In the genomic region with DNA sequence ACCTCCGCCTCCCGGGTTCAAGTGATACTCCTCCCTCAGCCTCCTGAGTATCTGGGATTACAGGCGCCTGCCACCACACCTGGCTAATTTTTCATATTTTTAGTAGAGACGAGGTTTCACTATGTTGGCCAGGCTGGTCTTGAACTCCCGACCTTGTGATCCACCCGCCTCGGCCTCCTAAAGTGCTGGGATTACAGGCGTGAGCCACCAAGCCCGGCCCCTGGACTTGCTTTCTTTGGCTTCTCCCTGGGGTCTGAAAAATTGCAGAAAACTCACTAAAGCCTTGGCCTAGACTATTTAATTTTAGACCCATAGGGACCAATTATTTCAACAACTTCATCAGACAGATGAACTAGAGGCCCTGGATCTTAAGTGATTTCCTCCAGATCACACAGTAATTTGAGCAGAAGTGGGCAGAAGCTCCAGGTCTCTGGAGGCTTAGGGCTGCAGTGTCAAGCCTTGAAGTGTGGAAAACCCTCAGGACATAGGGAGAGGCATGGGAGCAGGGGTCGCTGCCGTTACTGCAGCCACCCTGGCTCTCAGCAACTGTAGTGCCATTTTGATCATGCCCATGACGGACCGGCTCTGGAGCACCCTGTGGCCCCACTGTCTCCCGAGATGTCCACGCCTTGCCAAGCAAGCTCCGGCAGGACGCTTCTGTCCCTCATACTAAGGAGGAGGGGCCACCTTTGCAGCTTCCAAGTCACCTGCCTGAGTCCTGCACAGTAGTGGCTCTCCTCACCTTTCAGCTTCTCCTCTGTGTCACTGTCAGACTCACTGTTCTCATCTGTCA, we compare ENCODE assay signal across 17 cellular contexts.
A peak's percentile ranks its signal among the peaks of the same experiment; 100 is the strongest.
DNase-seq lines count a peak whose midpoint lies in the region; ATAC-seq and TF ChIP-seq lines count a peak whose summit lies in the region.
"Had no signal": no experiment of that assay in that cellular context is flagged by ENCODE, and none has a peak within 500 bp of the region (broad histone marks: within the 10 kb centered on the region; RNA-seq: fewer than 3 reads in every experiment).

No MANE protein-coding gene starts in this region.

- TF ChIP-seq EP300 in gastroesophageal sphincter (IDR thresholded peaks at IDR 0.05) (no peak), stomach (IDR thresholded peaks at IDR 0.05) (no peak)

- intact Hi-C loops in stomach (cut with DNase I; ENCODE audit: low total_unique reads) = no loop called here

- H3K9me2 ChIP-seq in GM23248 (ENCODE audit: insufficient read depth) = no peaks in the 10 kb centered on the region

- TF ChIP-seq CTCF in gastroesophageal sphincter (IDR thresholded peaks at IDR 0.05) = no peak
- no peak for TF ChIP-seq CTCF in stomach (IDR thresholded peaks at IDR 0.05)

- no peaks in the 10 kb centered on the region for H3K27me3 ChIP-seq in GM23248 (replicated peaks; ENCODE audit: insufficient read depth)
- no peaks in the 10 kb centered on the region for H3K27me3 ChIP-seq in gastroesophageal sphincter
- H3K27me3 ChIP-seq in mesenchymal stem cell (ENCODE audit: control insufficient read depth in 1 of 2, insufficient read depth in 1 of 2, low read length in 2 of 2) = no peaks in the 10 kb centered on the region
- no peaks in the 10 kb centered on the region for H3K27me3 ChIP-seq in stomach smooth muscle (ENCODE audit: control insufficient read depth in 1 of 2, insufficient read depth in 2 of 2, low read length in 2 of 2)
- no peaks in the 10 kb centered on the region for H3K27me3 ChIP-seq in stomach
- H3K27me3 ChIP-seq: BLaER1 treated with 17β-estradiol and CSF1 and Interleukin-3, amounts not matched to agents 10 nM and 100 nM; Peyer's patch had no signal

- H3K27ac ChIP-seq in GM23248 (no peak overlapping the region), gastroesophageal sphincter (peak overlapping the region; percentile 60 to 89 (median 86)), mesenchymal stem cell (ENCODE audit: low read length, poor library complexity, severe bottlenecking) (no peak overlapping the region), stomach smooth muscle (ENCODE audit: low read length) (peak overlapping the region; percentile 24), stomach (peak overlapping the region in 2 of 5 donors; percentile 36 to 43)
- H3K27ac ChIP-seq: BLaER1 treated with 17β-estradiol and CSF1 and Interleukin-3, amounts not matched to agents 10 nM and 100 nM had no signal

- H3K9ac ChIP-seq in GM23248 (no peak overlapping the region), mesenchymal stem cell (ENCODE audit: low read length) (no peak overlapping the region), stomach smooth muscle (ENCODE audit: low read length in 2 of 2) (no peak overlapping the region)
- H3K9ac ChIP-seq: BLaER1 treated with 17β-estradiol and CSF1 and Interleukin-3, amounts not matched to agents 10 nM and 100 nM had no signal

- DNase-seq in GM23248 (no peak), mesenchymal stem cell (no peak), MV-4-11 (lab: John Stamatoyannopoulos, UW) (no peak), KG1 (lab: John Stamatoyannopoulos, UW) (no peak), stomach (no peak)
- DNase-seq: Karpas-422, MM.1S, NCI-H187, NCI-H345, NCI-H526, Peyer's patch, SIG-M5 had no signal

- H2AK5ac ChIP-seq in mesenchymal stem cell (ENCODE audit: low read length, severe bottlenecking) = no peak overlapping the region

- peak overlapping the region in 1 of 2 experiments; percentile 32 for H3K4ac ChIP-seq in mesenchymal stem cell (ENCODE audit: low read depth in 1 of 2, low read length in 2 of 2)

- H3K18ac ChIP-seq in mesenchymal stem cell (ENCODE audit: low read depth in 1 of 2, low read length in 2 of 2) = peak overlapping the region in 1 of 2 experiments; percentile 6

- no peak for ATAC-seq in gastroesophageal sphincter
- no peak for ATAC-seq in HG02642 (IDR thresholded peaks at IDR 0.05; ENCODE audit: poor library complexity, unreplicated experiment)
- ATAC-seq: HCT116 had no signal

- no peak overlapping the region for H3K4me3 ChIP-seq in GM23248
- no peak overlapping the region for H3K4me3 ChIP-seq in gastroesophageal sphincter
- no peak overlapping the region for H3K4me3 ChIP-seq in mesenchymal stem cell (ENCODE audit: insufficient read depth in 1 of 2, low read depth in 1 of 2, low read length in 2 of 2)
- H3K4me3 ChIP-seq in stomach smooth muscle (ENCODE audit: low read length in 2 of 2) = no peak overlapping the region
- no peak overlapping the region for H3K4me3 ChIP-seq in stomach
- H3K4me3 ChIP-seq: BLaER1 treated with 17β-estradiol and CSF1 and Interleukin-3, amounts not matched to agents 10 nM and 100 nM; Peyer's patch had no signal

- H4K91ac ChIP-seq in mesenchymal stem cell (ENCODE audit: low read length) = peak overlapping the region; percentile 52

- H3K4me2 ChIP-seq in GM23248 (ENCODE audit: unreplicated experiment) (peak overlapping the region; percentile 40), mesenchymal stem cell (ENCODE audit: low read length, poor library complexity, severe bottlenecking) (no peak overlapping the region)
- H3K4me2 ChIP-seq: BLaER1 treated with 17β-estradiol and CSF1 and Interleukin-3, amounts not matched to agents 10 nM and 100 nM had no signal

- H3K9me3 ChIP-seq in GM23248 (ENCODE audit: low read depth) = no peaks in the 10 kb centered on the region
- H3K9me3 ChIP-seq in gastroesophageal sphincter = no peaks in the 10 kb centered on the region
- H3K9me3 ChIP-seq in mesenchymal stem cell (ENCODE audit: control insufficient read depth, low read length) = no peaks in the 10 kb centered on the region
- H3K9me3 ChIP-seq in stomach smooth muscle (ENCODE audit: control insufficient read depth in 2 of 2, low read length in 2 of 2) = no peaks in the 10 kb centered on the region
- H3K9me3 ChIP-seq in stomach = no peaks in the 10 kb centered on the region
- H3K9me3 ChIP-seq: BLaER1 treated with 17β-estradiol and CSF1 and Interleukin-3, amounts not matched to agents 10 nM and 100 nM; Peyer's patch had no signal

- H2BK15ac ChIP-seq in mesenchymal stem cell (ENCODE audit: low read depth, poor library complexity, severe bottlenecking) = no peak overlapping the region

- WGBS in GM23248 (ENCODE audit: low coverage in 1 of 2, low lambda C conversion rate in 2 of 2, missing lambda C conversion rate in 2 of 2), 2 experiments = 82 to 83% methylated on average over 17 of the region's 17 CpGs
- 50 to 76% methylated on average over 5 to 10 of the region's 17 CpGs for WGBS in gastroesophageal sphincter (ENCODE audit: low coverage in 1 of 2), 2 donors
- WGBS in mesenchymal stem cell = 94% methylated on average over 17 of the region's 17 CpGs
- WGBS in stomach, 5 donors = 90 to 96% (median 92%) methylated on average over 17 of the region's 17 CpGs

- H3K79me1 ChIP-seq in mesenchymal stem cell (replicated peaks; ENCODE audit: low read length, poor library complexity, severe bottlenecking) = peaks cover 12% of the 10 kb centered on the region

- H3K14ac ChIP-seq in mesenchymal stem cell (ENCODE audit: low read length in 2 of 2) = no peak overlapping the region

- no peaks in the 10 kb centered on the region for H3K79me2 ChIP-seq in GM23248 (ENCODE audit: insufficient read depth)

- H4K20me1 ChIP-seq in GM23248 (ENCODE audit: insufficient read depth) = no peaks in the 10 kb centered on the region
- H4K20me1 ChIP-seq: BLaER1 treated with 17β-estradiol and CSF1 and Interleukin-3, amounts not matched to agents 10 nM and 100 nM had no signal

- H3K4me1 ChIP-seq in GM23248 (ENCODE audit: insufficient read depth) (peaks cover 42% of the 10 kb centered on the region), gastroesophageal sphincter (peaks cover 7 to 79% (median 22%) of the 10 kb centered on the region in 3 donors), mesenchymal stem cell (ENCODE audit: control insufficient read depth, insufficient read depth, low read depth, low read length) (peaks cover 21% of the 10 kb centered on the region), stomach smooth muscle (ENCODE audit: control insufficient read depth, insufficient read depth, low read length) (peaks cover 16% of the 10 kb centered on the region), stomach (peaks cover 6 to 22% (median 14%) of the 10 kb centered on the region in 4 donors)

- H3F3A ChIP-seq in GM23248 (ENCODE audit: insufficient read depth) = peaks cover 44% of the 10 kb centered on the region

- H4K8ac ChIP-seq in mesenchymal stem cell (ENCODE audit: low read length) = no peak overlapping the region

- TF ChIP-seq POLR2A in gastroesophageal sphincter (IDR thresholded peaks at IDR 0.05) (no peak), stomach (IDR thresholded peaks at IDR 0.05) (no peak)

- H2BK12ac ChIP-seq in mesenchymal stem cell (ENCODE audit: low read length in 2 of 2) = peak overlapping the region in 1 of 2 experiments; percentile 88

- H2AFZ ChIP-seq in GM23248 = no peak overlapping the region
- H2AFZ ChIP-seq in mesenchymal stem cell (ENCODE audit: low read depth, low read length) = no peak overlapping the region

- H2BK5ac ChIP-seq in mesenchymal stem cell (ENCODE audit: low read depth, low read length, poor library complexity, severe bottlenecking) = no peak overlapping the region

- H3K23ac ChIP-seq in mesenchymal stem cell (ENCODE audit: low read length in 2 of 2) = no peak overlapping the region

- in situ Hi-C loops in GM23248 (cut with MboI) = no loop called here

- H2BK120ac ChIP-seq in mesenchymal stem cell (ENCODE audit: low read depth, low read length) = no peak overlapping the region

- H3K36me3 ChIP-seq in GM23248 (ENCODE audit: low read depth) = no peaks in the 10 kb centered on the region
- H3K36me3 ChIP-seq in gastroesophageal sphincter = peaks cover 0 to 33% of the 10 kb centered on the region in 2 donors
- peaks cover 25 to 54% of the 10 kb centered on the region in 2 experiments for H3K36me3 ChIP-seq in mesenchymal stem cell (ENCODE audit: control insufficient read depth in 1 of 2, insufficient read depth in 2 of 2, low read depth in 1 of 2, low read length in 2 of 2)
- H3K36me3 ChIP-seq in stomach smooth muscle (ENCODE audit: control insufficient read depth in 2 of 2, insufficient read depth in 2 of 2, low read length in 2 of 2) = peaks cover 4 to 5% of the 10 kb centered on the region in 2 donors
- peaks cover 0 to 12% (median 2%) of the 10 kb centered on the region in 4 donors for H3K36me3 ChIP-seq in stomach
- H3K36me3 ChIP-seq: BLaER1 treated with 17β-estradiol and CSF1 and Interleukin-3, amounts not matched to agents 10 nM and 100 nM had no signal

Comparison
In these comparisons a context has a peak if more than half of its experiments do, and no peak if none do; other contexts are left out.
1. H3K27ac ChIP-seq: peak in gastroesophageal sphincter (4 of 4) and stomach smooth muscle (single experiment); none in GM23248 (single experiment) and mesenchymal stem cell (single experiment).